1 cellular context compared by ENCODE assay signal in the genomic region with DNA sequence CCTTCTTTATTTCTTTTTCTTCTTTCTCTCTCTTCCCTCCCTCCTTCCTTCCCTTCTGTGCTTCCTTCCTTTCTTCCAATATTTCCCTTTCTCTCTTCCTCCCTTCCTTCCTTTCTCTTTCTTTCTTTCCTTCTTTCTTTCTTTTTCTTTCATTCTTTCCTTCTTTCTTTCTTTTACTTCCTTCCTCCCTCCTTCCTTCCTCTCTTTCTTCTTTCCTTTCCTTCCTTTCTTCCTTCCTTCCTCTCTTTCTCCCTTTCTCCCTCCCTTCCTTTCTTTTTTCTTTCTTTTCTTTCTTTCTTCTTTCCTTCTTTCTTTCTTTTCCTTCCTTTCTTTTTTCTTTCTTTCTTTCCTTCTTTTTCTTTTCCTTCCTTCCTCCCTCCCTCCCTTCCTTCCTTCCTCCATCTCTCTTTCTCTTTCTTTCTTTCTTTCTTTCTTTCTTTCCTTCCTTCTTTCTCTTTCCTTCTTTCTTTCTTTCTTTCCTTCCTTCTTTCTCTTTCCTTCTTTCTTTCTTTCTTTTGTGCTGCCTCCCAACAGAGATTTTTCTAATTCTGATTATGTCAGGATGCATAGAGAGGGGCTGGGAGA.
TF ChIP-seq lines count a peak whose summit lies in the region.

No MANE protein-coding gene starts in this region.

TF ChIP-seq in GM12878, 131 proteins besides CTCF, POLR2A, EP300 and RAD21:
- TF ChIP-seq CHD1 (IDR thresholded peaks at IDR 0.05; ENCODE audit: low read depth, low read length) (no peak), SREBF2 (IDR thresholded peaks at IDR 0.05; ENCODE audit: low read length) (no peak), STAT1 (conservative IDR thresholded peaks at IDR 0.05) (no peak), NR2C2 (IDR thresholded peaks at IDR 0.05; ENCODE audit: borderline replicate concordance, control insufficient read depth, insufficient read length, low read depth) (no peak), MTA2 (IDR thresholded peaks at IDR 0.05; ENCODE audit: low read depth) (0 out of 2 replicates have a peak, but pooled peaks have one; percentile 11)
TF ChIP-seq in GM12878: peak in this region for 1.
